In the genomic region with DNA sequence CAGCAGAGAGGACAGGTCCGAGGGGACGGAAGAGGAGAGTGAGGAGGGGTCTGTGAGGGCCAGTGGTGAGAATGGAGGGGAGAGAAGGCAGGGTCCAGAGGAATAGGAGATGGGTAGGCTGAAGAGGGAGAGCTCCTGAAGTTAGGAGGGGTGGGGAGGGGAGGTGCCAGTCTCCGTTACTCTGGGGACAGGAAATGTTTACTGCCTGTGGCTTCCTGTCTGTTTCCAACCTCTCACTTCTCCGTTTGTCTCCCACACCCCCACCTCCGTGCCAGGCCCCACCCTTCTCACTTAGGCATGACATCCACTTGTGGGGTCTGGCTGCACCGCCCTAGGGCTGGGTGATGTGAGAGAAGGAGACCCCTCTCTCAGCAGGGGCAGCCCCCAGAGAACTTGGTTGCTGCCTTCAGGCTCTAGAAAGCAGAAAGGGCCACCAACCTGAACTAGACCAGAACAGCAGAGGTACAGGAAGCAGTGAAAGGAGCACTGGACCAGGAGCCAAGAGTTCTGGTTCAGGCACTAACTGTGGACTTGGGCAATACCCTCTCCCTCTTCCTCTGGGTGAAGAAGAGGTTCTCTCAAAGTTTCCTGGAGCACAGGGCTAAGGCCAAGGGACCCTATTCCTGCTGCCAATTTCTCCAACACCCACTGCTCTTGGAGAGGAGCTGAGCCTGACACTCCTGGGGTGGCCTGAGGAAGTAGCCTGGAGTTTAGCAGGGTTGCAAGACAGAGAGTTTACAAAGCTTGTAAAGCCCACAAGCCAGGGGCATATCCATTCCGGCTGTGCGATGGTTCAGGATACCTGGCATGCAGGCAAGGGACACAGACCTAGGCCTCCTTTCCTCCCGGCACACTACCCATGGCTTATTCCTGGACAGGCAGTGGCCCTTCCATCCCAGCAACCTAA, we compare ENCODE assay signal across 8 cellular contexts. TPM values are rescaled to one million over a fixed set of nuclear protein-coding genes. Genes with fewer than 3 reads are reported as not detected.
A peak's percentile ranks its signal among the peaks of the same experiment; 100 is the strongest.
DNase-seq lines count a peak whose midpoint lies in the region; ATAC-seq and TF ChIP-seq lines count a peak whose summit lies in the region.

No MANE protein-coding gene starts in this region.

- no peak for TF ChIP-seq EP300 in esophagus muscularis mucosa (IDR thresholded peaks at IDR 0.05)

- peak overlapping the region; percentile 99 for H3K27ac ChIP-seq in CD4-positive, alpha-beta T cell (ENCODE audit: low read depth, low read length)
- H3K27ac ChIP-seq in KOPT-K1 (ENCODE audit: low read depth, low read length, poor library complexity, severe bottlenecking) (peak overlapping the region; percentile 98), esophagus muscularis mucosa (replicated peaks in 1 of 4) (peak overlapping the region; percentile 72 to 97 (median 94))

- POLR2A ChIA-PET in CD4-positive, alpha-beta T cell (lab: Charles Lee): interaction anchor here (0.9 to 4.2 kb wide), 12 partner anchors 8 to 147 kb away, joined by 3 to 52 read pairs (median 6); a partner anchor contains a TSS
- POLR2A ChIA-PET in activated CD8-positive, alpha-beta T cell treated with anti-CD3 and anti-CD28 coated beads, Interleukin-2, amount 10 ng/mL, durations not matched to agents 7 days and 5 days (lab: Charles Lee): interaction anchor here (0.9 to 2.5 kb wide), 6 partner anchors 11 to 133 kb away, joined by 3 to 16 read pairs (median 6); a partner anchor contains a TSS

- peak overlapping the region; percentile 95 for H3K27ac Mint-ChIP-seq in CD4-positive, alpha-beta T cell
- peak overlapping the region; percentile 89 for H3K27ac Mint-ChIP-seq in activated CD8-positive, alpha-beta T cell treated with anti-CD3 and anti-CD28 coated beads, Interleukin-2, amount 10 ng/mL, durations not matched to agents 7 days and 5 days

- no peaks in the 10 kb centered on the region for H3K9me3 ChIP-seq in CD4-positive, alpha-beta T cell (ENCODE audit: control insufficient read depth, low read length)
- H3K9me3 ChIP-seq in KOPT-K1 (ENCODE audit: insufficient read depth, low read length, poor library complexity, severe bottlenecking) (no peaks in the 10 kb centered on the region), esophagus muscularis mucosa (no peaks in the 10 kb centered on the region), skeletal muscle satellite cell (replicated peaks; ENCODE audit: low read length) (no peaks in the 10 kb centered on the region)

- H3K9ac ChIP-seq in skeletal muscle satellite cell (ENCODE audit: low read depth, low read length): peak overlapping the region; percentile 70

- H3K36me3 Mint-ChIP-seq in CD4-positive, alpha-beta T cell (ENCODE audit: low read depth): peaks cover 59% of the 10 kb centered on the region
- H3K36me3 Mint-ChIP-seq in activated CD8-positive, alpha-beta T cell treated with anti-CD3 and anti-CD28 coated beads, Interleukin-2, amount 10 ng/mL, durations not matched to agents 7 days and 5 days (ENCODE audit: low read depth): peaks cover 37% of the 10 kb centered on the region

- H3K4me3 ChIP-seq in esophagus muscularis mucosa: peak overlapping the region; percentile 80 to 96 (median 91)
- peak overlapping the region; percentile 58 for H3K4me3 ChIP-seq in skeletal muscle satellite cell (ENCODE audit: low read length)

- no peaks in the 10 kb centered on the region for H3K27me3 Mint-ChIP-seq in CD4-positive, alpha-beta T cell
- H3K27me3 Mint-ChIP-seq in activated CD8-positive, alpha-beta T cell treated with anti-CD3 and anti-CD28 coated beads, Interleukin-2, amount 10 ng/mL, durations not matched to agents 7 days and 5 days (ENCODE audit: low read depth): no peaks in the 10 kb centered on the region

- TF ChIP-seq CTCF in CD4-positive, alpha-beta T cell (IDR thresholded peaks at IDR 0.05): no peak
- TF ChIP-seq CTCF in esophagus muscularis mucosa (IDR thresholded peaks at IDR 0.05): no peak
- TF ChIP-seq CTCF in GM13977 (IDR thresholded peaks at IDR 0.05; ENCODE audit: extremely low read depth, insufficient read depth, missing control alignments): no peak

- in situ Hi-C loops in GM13977 (cut with MboI; ENCODE audit: low pct_unique_long_range_greater_than_20kb, low sequenced_read_pairs, unreplicated experiment): no loop called here

- ATAC-seq in CD4-positive, alpha-beta T cell (ENCODE audit: poor library complexity): peak; percentile 83
- ATAC-seq in activated CD8-positive, alpha-beta T cell treated with anti-CD3 and anti-CD28 coated beads, Interleukin-2, amount 10 ng/mL, durations not matched to agents 7 days and 5 days: peak; percentile 82
- no peak for ATAC-seq in HG03280 (IDR thresholded peaks at IDR 0.05; ENCODE audit: unreplicated experiment)

- H3K36me3 ChIP-seq in KOPT-K1 (ENCODE audit: insufficient read depth, low read length) (peaks cover 30% of the 10 kb centered on the region), esophagus muscularis mucosa (peaks cover 21 to 47% (median 35%) of the 10 kb centered on the region in 4 donors), skeletal muscle satellite cell (ENCODE audit: insufficient read depth, low read length) (peaks cover 55% of the 10 kb centered on the region)

- 35% methylated on average over 9 of the region's 9 CpGs for WGBS in esophagus muscularis mucosa

- H3K4me1 ChIP-seq in esophagus muscularis mucosa: peaks cover 69 to 93% (median 90%) of the 10 kb centered on the region in 4 donors
- peaks cover 60% of the 10 kb centered on the region for H3K4me1 ChIP-seq in skeletal muscle satellite cell (ENCODE audit: control insufficient read depth, insufficient read depth, low read length)

- CTCF ChIA-PET in CD4-positive, alpha-beta T cell (lab: Charles Lee): interaction anchor here (2.8 to 11.8 kb wide), 2 partner anchors 12 to 26 kb away, joined by 9 to 147 read pairs; no protein-coding TSS in a partner anchor
- CTCF ChIA-PET in activated CD8-positive, alpha-beta T cell treated with anti-CD3 and anti-CD28 coated beads, Interleukin-2, amount 10 ng/mL, durations not matched to agents 7 days and 5 days (lab: Charles Lee): interaction anchor here (1.5 to 11.7 kb wide), 9 partner anchors 11 to 85 kb away, joined by 4 to 270 read pairs (median 7); a partner anchor contains a TSS

- intact Hi-C loops in CD4-positive, alpha-beta T cell (cut with DNase I, micrococcal nuclease): loop anchor here in 1 of 2 experiments (2.0 kb wide), 1 partner anchor 15 kb away; no protein-coding TSS in a partner anchor
- intact Hi-C loops in esophagus muscularis mucosa (cut with DNase I): no loop called here

- peak; percentile 68 to 86 (median 82) for DNase-seq in CD4-positive, alpha-beta T cell
- peak; percentile 88 for DNase-seq in activated CD8-positive, alpha-beta T cell treated with anti-CD3 and anti-CD28 coated beads, Interleukin-2, amount 10 ng/mL, durations not matched to agents 7 days and 5 days
- DNase-seq in esophagus muscularis mucosa (ENCODE audit: extremely low spot score) (no peak), NCI-H1048 (lab: John Stamatoyannopoulos, UW) (no peak), GM13977 (ENCODE audit: low spot score) (no peak)

- peaks cover 70% of the 10 kb centered on the region for H3K4me1 Mint-ChIP-seq in CD4-positive, alpha-beta T cell (ENCODE audit: low read depth)
- H3K4me1 Mint-ChIP-seq in activated CD8-positive, alpha-beta T cell treated with anti-CD3 and anti-CD28 coated beads, Interleukin-2, amount 10 ng/mL, durations not matched to agents 7 days and 5 days (ENCODE audit: low read depth): peaks cover 68% of the 10 kb centered on the region

- H3K9me3 Mint-ChIP-seq in CD4-positive, alpha-beta T cell: no peaks in the 10 kb centered on the region
- H3K9me3 Mint-ChIP-seq in activated CD8-positive, alpha-beta T cell treated with anti-CD3 and anti-CD28 coated beads, Interleukin-2, amount 10 ng/mL, durations not matched to agents 7 days and 5 days (ENCODE audit: insufficient read depth): no peaks in the 10 kb centered on the region

- H3K4me3 Mint-ChIP-seq in CD4-positive, alpha-beta T cell: peak overlapping the region; percentile 72
- H3K4me3 Mint-ChIP-seq in activated CD8-positive, alpha-beta T cell treated with anti-CD3 and anti-CD28 coated beads, Interleukin-2, amount 10 ng/mL, durations not matched to agents 7 days and 5 days: peak overlapping the region; percentile 61

- no peak for TF ChIP-seq POLR2A in esophagus muscularis mucosa (IDR thresholded peaks at IDR 0.05; ENCODE audit: low read depth)

- peak overlapping the region; percentile 98 for H3K4me2 ChIP-seq in skeletal muscle satellite cell (ENCODE audit: low read length)

- no peaks in the 10 kb centered on the region for H3K27me3 ChIP-seq in CD4-positive, alpha-beta T cell (ENCODE audit: control insufficient read depth, insufficient read depth, low read length)
- H3K27me3 ChIP-seq in esophagus muscularis mucosa: no peaks in the 10 kb centered on the region
- no peaks in the 10 kb centered on the region for H3K27me3 ChIP-seq in skeletal muscle satellite cell (ENCODE audit: control insufficient read depth, insufficient read depth, low read length)

RNA-seq across cellular contexts. Expression of a gene that starts 5.5 kb away (rescaled TPM):
- 100 to 1,000 TPM; 143 to 159 TPM for total RNA-seq in CD4-positive, alpha-beta T cell
- 10 to 100 TPM; 65.0 to 69.1 TPM for total RNA-seq in activated CD8-positive, alpha-beta T cell treated with anti-CD3 and anti-CD28 coated beads, Interleukin-2, amount 10 ng/mL, durations not matched to agents 7 days and 5 days
- total RNA-seq in esophagus muscularis mucosa: 100 to 1,000 TPM; 264 to 785 (median 602) TPM
- total RNA-seq in skeletal muscle satellite cell (2012; rRNA removed): 794 and 1,056 TPM in 2 replicates

RNA-seq across cellular contexts. Expression of a gene that starts 29.0 kb away (rescaled TPM):
- 1 to 10 TPM; 3.8 to 4.7 TPM for total RNA-seq in CD4-positive, alpha-beta T cell
- total RNA-seq in activated CD8-positive, alpha-beta T cell treated with anti-CD3 and anti-CD28 coated beads, Interleukin-2, amount 10 ng/mL, durations not matched to agents 7 days and 5 days: under 1 TPM; 0.55 to 0.74 TPM
- total RNA-seq in esophagus muscularis mucosa: 10 to 100 TPM; 15.7 to 32.6 (median 19.4) TPM
- total RNA-seq in skeletal muscle satellite cell (2012; rRNA removed): 1.0 and 1.3 TPM in 2 replicates

RNA-seq across cellular contexts. Expression of a gene that starts 49.3 kb away (rescaled TPM):
- under 1 TPM; 0.27 to 0.53 TPM for total RNA-seq in CD4-positive, alpha-beta T cell
- under 1 TPM; 0.32 to 0.57 TPM for total RNA-seq in activated CD8-positive, alpha-beta T cell treated with anti-CD3 and anti-CD28 coated beads, Interleukin-2, amount 10 ng/mL, durations not matched to agents 7 days and 5 days
- under 1 TPM in 1 of 4 donors, not detected in 3; 0.66 TPM for total RNA-seq in esophagus muscularis mucosa
- total RNA-seq in skeletal muscle satellite cell (2012; rRNA removed): under 0.01 TPM in 1 of 2 replicates, not detected in the other

RNA-seq across cellular contexts. Expression of a gene that starts 59.9 kb away (rescaled TPM):
- total RNA-seq in CD4-positive, alpha-beta T cell: under 1 TPM in 1 of 2 experiments, not detected in 1; 0.58 TPM
- 10 to 100 TPM; 11.8 to 12.7 TPM for total RNA-seq in activated CD8-positive, alpha-beta T cell treated with anti-CD3 and anti-CD28 coated beads, Interleukin-2, amount 10 ng/mL, durations not matched to agents 7 days and 5 days
- not detected for total RNA-seq in esophagus muscularis mucosa
- total RNA-seq in skeletal muscle satellite cell (2012; rRNA removed): not detected in 2 replicates

Comparison
In these comparisons a context has a peak if more than half of its experiments do, and no peak if none do; other contexts are left out.
1. DNase-seq: peak in CD4-positive, alpha-beta T cell (10 of 10) and activated CD8-positive, alpha-beta T cell treated with anti-CD3 and anti-CD28 coated beads, Interleukin-2, amount 10 ng/mL, durations not matched to agents 7 days and 5 days (single experiment); none in esophagus muscularis mucosa (single experiment), NCI-H1048 (single experiment) and GM13977 (single experiment).
2. Peak in every context shown above with its lines, with median percentiles within 50 percentile points of each other: H3K27ac ChIP-seq.